1 cellular context compared by ENCODE assay signal in genomic region chr15:89118481-89118989, GRCh38.
TF ChIP-seq lines count a peak whose summit lies in the region.

No MANE protein-coding gene starts in this region.

TF ChIP-seq in HepG2, 621 proteins besides CTCF, POLR2A, EP300 and RAD21:
- TF ChIP-seq MAFK (conservative IDR thresholded peaks at IDR 0.05 in 1 of 2, IDR thresholded peaks at IDR 0.05 in 1 of 2; ENCODE audit: low read length in 2 of 2) (peak; percentile 56 to 82; a peak in 3 of 4 replicates), NFYC (CRISPR knock-in tag; IDR thresholded peaks at IDR 0.05) (no peak)
